ENCODE assay signal across 1 cellular context in the genomic region with DNA sequence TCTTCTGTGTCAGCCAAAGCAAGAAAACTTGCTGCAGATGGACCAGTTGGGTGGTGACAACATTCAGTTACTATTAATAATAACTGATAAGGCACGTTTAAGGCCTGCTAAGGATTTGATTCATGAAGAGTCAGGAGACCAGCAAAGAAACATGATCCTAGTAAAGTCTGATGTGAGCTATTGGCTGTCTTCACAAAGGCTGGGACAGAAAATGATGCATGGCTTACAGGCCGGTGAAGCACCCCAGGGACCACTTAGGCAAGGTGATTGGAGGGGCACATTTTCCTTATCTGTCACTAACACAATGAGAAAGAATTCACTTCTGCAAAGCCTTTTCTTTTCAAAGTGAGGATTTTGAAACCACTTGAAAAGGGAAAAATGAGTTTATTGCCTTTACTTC.
TF ChIP-seq lines count a peak whose summit lies in the region.

No MANE protein-coding gene starts in this region.

TF ChIP-seq in H1, 55 proteins besides CTCF, POLR2A, EP300 and RAD21 (continued from another document):
- TF ChIP-seq ATF3 (IDR thresholded peaks at IDR 0.05; ENCODE audit: insufficient read depth, low read depth, low read length) (no peak), GTF2F1 (IDR thresholded peaks at IDR 0.05; ENCODE audit: borderline replicate concordance, low read depth, low read length) (no peak), GABPA (IDR thresholded peaks at IDR 0.05; ENCODE audit: borderline replicate concordance, insufficient read depth, low read length) (no peak), CTBP2 (IDR thresholded peaks at IDR 0.05; ENCODE audit: borderline replicate concordance, insufficient read depth, insufficient read length, low read length) (no peak), CHD2 (IDR thresholded peaks at IDR 0.05; ENCODE audit: low read length) (no peak), KDM4A (IDR thresholded peaks at IDR 0.05; ENCODE audit: low read depth, low read length, severe bottlenecking) (no peak)
- TF ChIP-seq, protein P1, sequence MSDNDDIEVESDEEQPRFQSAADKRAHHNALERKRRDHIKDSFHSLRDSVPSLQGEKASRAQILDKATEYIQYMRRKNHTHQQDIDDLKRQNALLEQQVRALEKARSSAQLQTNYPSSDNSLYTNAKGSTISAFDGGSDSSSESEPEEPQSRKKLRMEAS (IDR thresholded peaks at IDR 0.05): no peak
- TF ChIP-seq, protein P2, sequence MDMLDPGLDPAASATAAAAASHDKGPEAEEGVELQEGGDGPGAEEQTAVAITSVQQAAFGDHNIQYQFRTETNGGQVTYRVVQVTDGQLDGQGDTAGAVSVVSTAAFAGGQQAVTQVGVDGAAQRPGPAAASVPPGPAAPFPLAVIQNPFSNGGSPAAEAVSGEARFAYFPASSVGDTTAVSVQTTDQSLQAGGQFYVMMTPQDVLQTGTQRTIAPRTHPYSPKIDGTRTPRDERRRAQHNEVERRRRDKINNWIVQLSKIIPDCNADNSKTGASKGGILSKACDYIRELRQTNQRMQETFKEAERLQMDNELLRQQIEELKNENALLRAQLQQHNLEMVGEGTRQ (IDR thresholded peaks at IDR 0.05; ENCODE audit: low read length): no peak
